In genomic region chr17:35141681-35142466, GRCh38 we compare ENCODE assay signal across 1 cellular context.
A peak's percentile ranks its signal among the peaks of the same experiment; 100 is the strongest.
TF ChIP-seq lines count a peak whose summit lies in the region.

Gene NLE1 (minus strand): TSS chr17:35142303. CDS start chr17:35142275, 28 bp downstream.

TF ChIP-seq in IMR-90, 13 proteins besides CTCF, POLR2A, EP300 and RAD21 (continued from another document):
- TF ChIP-seq SMC3 (IDR thresholded peaks at IDR 0.05; ENCODE audit: low read depth, low read length) (peak; percentile 38), MXI1 (IDR thresholded peaks at IDR 0.05; ENCODE audit: borderline replicate concordance, low read depth, low read length) (peak; percentile 100), USF2 (IDR thresholded peaks at IDR 0.05; ENCODE audit: low read depth, low read length) (peak; percentile 70)
TF ChIP-seq in IMR-90: peak in this region for 5.
